ENCODE assay signal across 19 cellular contexts in genomic region chr5:160030631-160031377, GRCh38. TPM values are rescaled to one million over a fixed set of nuclear protein-coding genes. Genes with fewer than 3 reads are reported as not detected.
A peak's percentile ranks its signal among the peaks of the same experiment; 100 is the strongest.
DNase-seq lines count a peak whose midpoint lies in the region; ATAC-seq and TF ChIP-seq lines count a peak whose summit lies in the region.
"Had no signal": no experiment of that assay in that cellular context is flagged by ENCODE, and none has a peak within 500 bp of the region (broad histone marks: within the 10 kb centered on the region; RNA-seq: fewer than 3 reads in every experiment).

No MANE protein-coding gene starts in this region.

- H4K20me1 ChIP-seq in hepatocyte (ENCODE audit: insufficient read depth, poor library complexity, severe bottlenecking): no peaks in the 10 kb centered on the region

- no peak overlapping the region for H3K4me3 Mint-ChIP-seq in activated T-helper 17 cell treated with anti-CD3 and anti-CD28 coated beads, Interleukin-2, amount 50 U/mL, for 72 hours
- H3K4me3 Mint-ChIP-seq in WTC11: no peak overlapping the region
- H3K4me3 Mint-ChIP-seq: activated CD4-positive, alpha-beta T cell treated with anti-CD3 and anti-CD28 coated beads, Interleukin-2, amount 10 ng/mL, durations not matched to agents 24 days and 14 days; activated naive CD4-positive, alpha-beta T cell treated with anti-CD3 and anti-CD28 coated beads, Interleukin-2, amount 50 U/mL, for 24 hours had no signal

- H3K4me3 ChIP-seq in body of pancreas (no peak overlapping the region), hepatocyte (no peak overlapping the region)
- H3K4me3 ChIP-seq: ovary, PC-9 had no signal

- H3K36me3 Mint-ChIP-seq in activated T-helper 17 cell treated with anti-CD3 and anti-CD28 coated beads, Interleukin-2, amount 50 U/mL, for 72 hours (ENCODE audit: low read depth): peaks cover 88% of the 10 kb centered on the region
- peaks cover 24% of the 10 kb centered on the region for H3K36me3 Mint-ChIP-seq in WTC11

- peak overlapping the region in 1 of 4 donors; percentile 20 for H3K27ac ChIP-seq in body of pancreas
- H3K27ac ChIP-seq in hepatocyte: peak overlapping the region; percentile 29
- H3K27ac ChIP-seq: ovary, PC-9 had no signal

- H3K36me3 ChIP-seq in body of pancreas (replicated peaks in 1 of 2; ENCODE audit: insufficient read depth in 1 of 2, low read depth in 2 of 2): peaks cover 0 to 6% of the 10 kb centered on the region in 2 donors
- peaks cover 4% of the 10 kb centered on the region for H3K36me3 ChIP-seq in hepatocyte (replicated peaks; ENCODE audit: insufficient read depth, low read depth)
- H3K36me3 ChIP-seq: ovary had no signal

- DNase-seq in NCI-H146 (lab: John Stamatoyannopoulos, UW) (peak; percentile 49), body of pancreas (no peak), hepatocyte (ENCODE audit: low spot score) (no peak), superior temporal gyrus (ENCODE audit: extremely low spot score) (peak; percentile 59), WTC11 (ENCODE audit: low spot score) (no peak)
- DNase-seq: activated CD4-positive, alpha-beta T cell treated with anti-CD3 and anti-CD28 coated beads, Interleukin-2, amount 10 ng/mL, durations not matched to agents 24 days and 14 days; activated CD8-positive, alpha-beta memory T cell treated with anti-CD3 and anti-CD28 coated beads, Interleukin-2, amount 50 U/mL, for 48 hours; effector CD8-positive, alpha-beta T cell; GF-D8; left colon; NCI-H2029 treated with DMSO at 0.1 percent for 48 hours; NCI-H526 treated with DMSO at 0.1 percent for 48 hours; ovary; PC-9; stimulated activated CD4-positive, alpha-beta T cell treated with anti-CD3 and anti-CD28 coated beads, Interleukin-4, amount 100 ng/mL, for 1 hour had no signal

- H3K9me3 ChIP-seq in body of pancreas: no peaks in the 10 kb centered on the region
- no peaks in the 10 kb centered on the region for H3K9me3 ChIP-seq in hepatocyte (ENCODE audit: low read depth)
- H3K9me3 ChIP-seq: ovary had no signal

- TF ChIP-seq CTCF in body of pancreas (IDR thresholded peaks at IDR 0.05): no peak
- no peak for TF ChIP-seq CTCF in hepatocyte (IDR thresholded peaks at IDR 0.05; ENCODE audit: poor library complexity)
- TF ChIP-seq CTCF in WTC11 (IDR thresholded peaks at IDR 0.05): no peak

- peaks cover 26% of the 10 kb centered on the region for H3K4me1 ChIP-seq in body of pancreas
- peaks cover 17% of the 10 kb centered on the region for H3K4me1 ChIP-seq in hepatocyte (ENCODE audit: insufficient read depth)

- H3K4me2 ChIP-seq in hepatocyte: peak overlapping the region; percentile 30
- H3K4me2 ChIP-seq: PC-9 had no signal

- no peaks in the 10 kb centered on the region for H3K9me2 ChIP-seq in hepatocyte (replicated peaks; ENCODE audit: insufficient read depth)

- no peaks in the 10 kb centered on the region for H3K9me3 Mint-ChIP-seq in activated T-helper 17 cell treated with anti-CD3 and anti-CD28 coated beads, Interleukin-2, amount 50 U/mL, for 72 hours
- H3K9me3 Mint-ChIP-seq in WTC11: no peaks in the 10 kb centered on the region
- H3K9me3 Mint-ChIP-seq: activated CD4-positive, alpha-beta T cell treated with anti-CD3 and anti-CD28 coated beads, Interleukin-2, amount 10 ng/mL, durations not matched to agents 24 days and 14 days; activated naive CD4-positive, alpha-beta T cell treated with anti-CD3 and anti-CD28 coated beads, Interleukin-2, amount 50 U/mL, for 24 hours had no signal

- H2AFZ ChIP-seq in hepatocyte: no peak overlapping the region
- H2AFZ ChIP-seq: PC-9 had no signal

- H3K27ac Mint-ChIP-seq in activated T-helper 17 cell treated with anti-CD3 and anti-CD28 coated beads, Interleukin-2, amount 50 U/mL, for 72 hours: no peak overlapping the region
- no peak overlapping the region for H3K27ac Mint-ChIP-seq in WTC11
- H3K27ac Mint-ChIP-seq: activated CD4-positive, alpha-beta T cell treated with anti-CD3 and anti-CD28 coated beads, Interleukin-2, amount 10 ng/mL, durations not matched to agents 24 days and 14 days had no signal

- ATAC-seq in body of pancreas (peak; percentile 56), HG03354 (IDR thresholded peaks at IDR 0.05; ENCODE audit: poor library complexity, severe bottlenecking, unreplicated experiment) (no peak), HG02588 (IDR thresholded peaks at IDR 0.05; ENCODE audit: unreplicated experiment) (no peak), WTC11 (no peak)
- no peak for ATAC-seq in activated T-helper 17 cell treated with anti-CD3 and anti-CD28 coated beads, Interleukin-2, amount 50 U/mL, for 72 hours (replicated peaks)
- ATAC-seq: left colon had no signal

- WGBS in body of pancreas, 2 donors: 25 to 43% methylated on average over 3 of the region's 3 CpGs
- 75% methylated on average over 3 of the region's 3 CpGs for WGBS in hepatocyte (ENCODE audit: low lambda C conversion rate, missing lambda C conversion rate)

- peaks cover 21% of the 10 kb centered on the region for H3K79me2 ChIP-seq in hepatocyte

- H3K27me3 ChIP-seq in body of pancreas (no peaks in the 10 kb centered on the region), hepatocyte (no peaks in the 10 kb centered on the region)
- H3K27me3 ChIP-seq: ovary had no signal

- no peaks in the 10 kb centered on the region for H3K4me1 Mint-ChIP-seq in activated T-helper 17 cell treated with anti-CD3 and anti-CD28 coated beads, Interleukin-2, amount 50 U/mL, for 72 hours
- H3K4me1 Mint-ChIP-seq in WTC11: no peaks in the 10 kb centered on the region

- no peak for TF ChIP-seq POLR2A in body of pancreas (IDR thresholded peaks at IDR 0.05)

- intact Hi-C loops in body of pancreas (cut with DNase I): no loop called here

- no peaks in the 10 kb centered on the region for H3K27me3 Mint-ChIP-seq in activated T-helper 17 cell treated with anti-CD3 and anti-CD28 coated beads, Interleukin-2, amount 50 U/mL, for 72 hours
- no peaks in the 10 kb centered on the region for H3K27me3 Mint-ChIP-seq in WTC11 (ENCODE audit: low read depth)
- H3K27me3 Mint-ChIP-seq: activated CD4-positive, alpha-beta T cell treated with anti-CD3 and anti-CD28 coated beads, Interleukin-2, amount 10 ng/mL, durations not matched to agents 24 days and 14 days; activated naive CD4-positive, alpha-beta T cell treated with anti-CD3 and anti-CD28 coated beads, Interleukin-2, amount 50 U/mL, for 24 hours had no signal

- POLR2A ChIA-PET in WTC11 (lab: Charles Lee): no interaction called here

- CTCF ChIA-PET in WTC11 (lab: Charles Lee): interaction anchor here (3.1 kb wide), 1 partner anchor 9 kb away, joined by 14 read pairs; no protein-coding TSS in a partner anchor

TF ChIP-seq in WTC11, 78 proteins besides CTCF, POLR2A, EP300 and RAD21:
- TF ChIP-seq IRF2 (CRISPR knock-in tag; IDR thresholded peaks at IDR 0.05; ENCODE audit: borderline replicate concordance, low read depth) (no peak), ZNF232 (CRISPR knock-in tag; IDR thresholded peaks at IDR 0.05) (no peak)

RNA-seq across cellular contexts. Expression of gene TTC1, which starts 21.9 kb away (rescaled TPM):
- total RNA-seq in body of pancreas: 10 to 100 TPM; 11.2 to 26.4 TPM
- total RNA-seq in hepatocyte: 41.8 and 46.9 TPM in 2 replicates
- polyA plus RNA-seq in hepatocyte: 50.2 and 57.3 TPM in 2 replicates
- 10 to 100 TPM; 46.9 to 56.4 TPM for total RNA-seq in activated T-helper 17 cell treated with anti-CD3 and anti-CD28 coated beads, Interleukin-2, amount 50 U/mL, for 72 hours
- 46.4 to 48.3 TPM (median 47.4 TPM) in 3 replicates for total RNA-seq in WTC11 (2021)

Comparison
In these comparisons a context has a peak if more than half of its experiments do, and no peak if none do; other contexts are left out.
1. DNase-seq: peak in NCI-H146 (single experiment) and superior temporal gyrus (single experiment); none in body of pancreas (0 of 4), hepatocyte (single experiment) and WTC11 (single experiment).